8 cellular contexts compared by ENCODE assay signal in genomic region chr2:27705851-27706622, GRCh38. TPM values are rescaled to one million over a fixed set of nuclear protein-coding genes. Genes with fewer than 3 reads are reported as not detected.
A peak's percentile ranks its signal among the peaks of the same experiment; 100 is the strongest.
DNase-seq lines count a peak whose midpoint lies in the region; ATAC-seq and TF ChIP-seq lines count a peak whose summit lies in the region.

No MANE protein-coding gene starts in this region.

- TF ChIP-seq CTCF in ascending aorta (IDR thresholded peaks at IDR 0.05) (no peak), thyroid gland (IDR thresholded peaks at IDR 0.05) (no peak)

- no peak for DNase-seq in Right ventricle myocardium inferior (ENCODE audit: missing footprints)
- no peak for DNase-seq in cardiac septum (ENCODE audit: low spot score)
- peak; percentile 84 to 98 for DNase-seq in ascending aorta (ENCODE audit: low spot score in 2 of 2)
- peak; percentile 64 to 67 for DNase-seq in thyroid gland
- no peak for DNase-seq in hypothalamus (lab: John Stamatoyannopoulos, UW)
- DNase-seq in activated CD4-positive, alpha-beta T cell treated with anti-CD3 and anti-CD28 coated beads for 48 hours, result no peak

- H3K27ac ChIP-seq in ascending aorta (peak overlapping the region; percentile 95 to 97), layer of hippocampus (ENCODE audit: low read depth, low read length) (peak overlapping the region; percentile 63), thyroid gland (peak overlapping the region; percentile 46 to 59 (median 50))

- WGBS in thyroid gland, 2 donors, result 37 to 49% methylated on average over 4 of the region's 4 CpGs

- H3K4me3 ChIP-seq in ascending aorta (no peak overlapping the region), thyroid gland (replicated peaks in 1 of 3) (no peak overlapping the region)

- no peak for TF ChIP-seq POLR2A in thyroid gland (IDR thresholded peaks at IDR 0.05)

- intact Hi-C loops in Right ventricle myocardium inferior (cut with DNase I) (no loop called here), cardiac septum (cut with DNase I) (loop anchor here (5.0 kb wide), 1 partner anchor 186 kb away; the partner anchor contains the start of genes BABAM2 and RBKS), ascending aorta (cut with DNase I) (loop anchor here (1.0 to 5.0 kb wide), 5 partner anchors 185 to 921 kb away; partner anchors contain the start of genes BABAM2, FOSL2 and RBKS), thyroid gland (cut with DNase I) (loop anchor here (5.0 kb wide), 1 partner anchor 701 kb away; no protein-coding TSS in a partner anchor)

- H3K9me3 ChIP-seq in ascending aorta, result no peaks in the 10 kb centered on the region
- H3K9me3 ChIP-seq in thyroid gland, result no peaks in the 10 kb centered on the region

- ATAC-seq in Right ventricle myocardium inferior, result peak; percentile 68
- no peak for ATAC-seq in GM18858 (IDR thresholded peaks at IDR 0.05; ENCODE audit: unreplicated experiment)

- H3K4me1 ChIP-seq in ascending aorta (peaks cover 29 to 44% of the 10 kb centered on the region in 2 donors), thyroid gland (peaks cover 0 to 24% of the 10 kb centered on the region in 2 donors)

- H3K36me3 ChIP-seq in ascending aorta, result no peaks in the 10 kb centered on the region
- no peaks in the 10 kb centered on the region for H3K36me3 ChIP-seq in thyroid gland

- no peaks in the 10 kb centered on the region for H3K27me3 ChIP-seq in ascending aorta
- no peaks in the 10 kb centered on the region for H3K27me3 ChIP-seq in layer of hippocampus (ENCODE audit: control insufficient read depth, insufficient read depth, low read length)
- H3K27me3 ChIP-seq in thyroid gland, result no peaks in the 10 kb centered on the region

RNA-seq across cellular contexts. Expression of gene SLC4A1AP, which starts 42.3 kb away (rescaled TPM):
- total RNA-seq in Right ventricle myocardium inferior (20.6 TPM), cardiac septum (23.4 TPM), ascending aorta (26.8 TPM), thyroid gland (10 to 100 TPM; 16.5 to 26.6 (median 23.4) TPM)

RNA-seq across cellular contexts. Expression of gene SUPT7L, which starts 42.6 kb away (rescaled TPM):
- 26.3 TPM for total RNA-seq in Right ventricle myocardium inferior
- 25.4 TPM for total RNA-seq in cardiac septum
- total RNA-seq in ascending aorta, result 6.1 TPM
- total RNA-seq in thyroid gland, result 10 to 100 TPM; 24.9 to 38.1 (median 29.6) TPM

Comparison
In these comparisons a context has a peak if more than half of its experiments do, and no peak if none do; other contexts are left out.
1. DNase-seq: peak in ascending aorta (2 of 2) and thyroid gland (2 of 2); none in Right ventricle myocardium inferior (single experiment), cardiac septum (single experiment), hypothalamus (0 of 51) and activated CD4-positive, alpha-beta T cell treated with anti-CD3 and anti-CD28 coated beads for 48 hours (single experiment).
2. Peak in every context shown above with its lines, with median percentiles within 50 percentile points of each other: H3K27ac ChIP-seq.